ENCODE assay signal across 18 cellular contexts in the genomic region with DNA sequence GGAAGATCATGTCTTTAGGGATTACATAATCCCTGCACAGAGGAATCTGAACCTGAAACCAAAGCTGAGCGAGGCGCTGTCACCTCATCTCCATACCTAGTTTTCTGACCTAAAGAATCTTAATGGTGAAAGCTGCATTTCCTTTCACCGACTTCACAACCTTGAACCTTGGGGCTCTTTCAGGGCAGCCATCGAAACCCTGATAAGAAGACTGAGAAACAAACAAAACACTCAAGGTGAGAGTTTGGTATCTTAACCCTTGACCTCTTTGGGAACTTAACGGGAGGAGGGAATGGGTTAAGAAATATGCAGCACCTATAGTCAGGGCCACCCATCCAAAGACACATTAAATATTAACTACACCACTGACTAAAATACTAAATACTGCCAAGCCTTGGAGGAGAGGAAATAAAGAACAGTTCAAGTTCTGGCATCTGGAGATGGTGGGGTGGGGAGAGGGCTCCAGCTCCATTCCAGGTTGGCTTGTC. TPM values are rescaled to one million over a fixed set of nuclear protein-coding genes. Genes with fewer than 3 reads are reported as not detected.
DNase-seq lines count a peak whose midpoint lies in the region; ATAC-seq, FAIRE-seq and TF ChIP-seq lines count a peak whose summit lies in the region.
"Had no signal": no experiment of that assay in that cellular context is flagged by ENCODE, and none has a peak within 500 bp of the region (broad histone marks: within the 10 kb centered on the region; RNA-seq: fewer than 3 reads in every experiment).

No MANE protein-coding gene starts in this region.

- H3K79me2 ChIP-seq in hepatocyte, result peaks cover 22% of the 10 kb centered on the region

- TF ChIP-seq CTCF in VCaP (conservative IDR thresholded peaks at IDR 0.05) (no peak), hepatocyte (IDR thresholded peaks at IDR 0.05; ENCODE audit: poor library complexity) (no peak), progenitor cell of endocrine pancreas (IDR thresholded peaks at IDR 0.05; ENCODE audit: unreplicated experiment) (no peak), GM20000 (IDR thresholded peaks at IDR 0.05; ENCODE audit: extremely low read depth, missing control alignments) (no peak)

- FAIRE-seq in frontal cortex (lab: Jason Lieb, UNC), result no peak

- in situ Hi-C loops in Caki2 (cut with HindIII; ENCODE audit: low pct_unique_long_range_greater_than_20kb, low sequenced_read_pairs), result no loop called here

- H3K4me1 Mint-ChIP-seq in progenitor cell of endocrine pancreas (ENCODE audit: low read depth), result peaks cover 72% of the 10 kb centered on the region
- H3K4me1 Mint-ChIP-seq: activated CD4-positive, alpha-beta T cell treated with anti-CD3 and anti-CD28 coated beads, Interleukin-2, amount 10 ng/mL, durations not matched to agents 24 days and 14 days had no signal

- peak overlapping the region; percentile 77 for H3K4me2 ChIP-seq in hepatocyte

- 36% methylated on average over 5 of the region's 5 CpGs for WGBS in hepatocyte (ENCODE audit: low lambda C conversion rate, missing lambda C conversion rate)

- H3K9me3 Mint-ChIP-seq in progenitor cell of endocrine pancreas (ENCODE audit: low read depth), result no peaks in the 10 kb centered on the region
- H3K9me3 Mint-ChIP-seq: activated CD4-positive, alpha-beta T cell treated with anti-CD3 and anti-CD28 coated beads, Interleukin-2, amount 10 ng/mL, durations not matched to agents 24 days and 14 days; activated naive CD4-positive, alpha-beta T cell treated with anti-CD3 and anti-CD28 coated beads, Interleukin-2, amount 10 ng/mL, durations not matched to agents 7 days and 5 days; brain; CD8-positive, alpha-beta T cell; nephron progenitor cell had no signal

- H4K20me1 ChIP-seq in hepatocyte (ENCODE audit: insufficient read depth, poor library complexity, severe bottlenecking), result no peaks in the 10 kb centered on the region

- peaks cover 45% of the 10 kb centered on the region for H3K4me1 ChIP-seq in hepatocyte (ENCODE audit: insufficient read depth)

- no peak for ATAC-seq in HG03521 (IDR thresholded peaks at IDR 0.05; ENCODE audit: unreplicated experiment)
- ATAC-seq: CD8-positive, alpha-beta T cell had no signal

- peak overlapping the region; percentile 25 for H3K4me3 ChIP-seq in hepatocyte
- H3K4me3 ChIP-seq: right atrium auricular region had no signal

- H3K27me3 ChIP-seq in hepatocyte, result no peaks in the 10 kb centered on the region
- H3K27me3 ChIP-seq: right atrium auricular region had no signal

- peak overlapping the region; percentile 100 for H3K27ac ChIP-seq in VCaP
- H3K27ac ChIP-seq in hepatocyte, result peak overlapping the region; percentile 100
- H3K27ac ChIP-seq: right atrium auricular region had no signal

- peak overlapping the region; percentile 94 for H3K27ac Mint-ChIP-seq in progenitor cell of endocrine pancreas
- H3K27ac Mint-ChIP-seq: activated CD4-positive, alpha-beta T cell treated with anti-CD3 and anti-CD28 coated beads, Interleukin-2, amount 10 ng/mL, durations not matched to agents 24 days and 14 days; activated naive CD4-positive, alpha-beta T cell treated with anti-CD3 and anti-CD28 coated beads, Interleukin-2, amount 10 ng/mL, durations not matched to agents 7 days and 5 days; CD8-positive, alpha-beta T cell; nephron progenitor cell had no signal

- peaks cover 10% of the 10 kb centered on the region for H3K36me3 Mint-ChIP-seq in progenitor cell of endocrine pancreas (ENCODE audit: insufficient read depth)
- H3K36me3 Mint-ChIP-seq: activated naive CD4-positive, alpha-beta T cell treated with anti-CD3 and anti-CD28 coated beads, Interleukin-2, amount 10 ng/mL, durations not matched to agents 7 days and 5 days; brain; CD8-positive, alpha-beta T cell had no signal

- H3K27me3 Mint-ChIP-seq in progenitor cell of endocrine pancreas, result no peaks in the 10 kb centered on the region

- H3K4me3 Mint-ChIP-seq in progenitor cell of endocrine pancreas (ENCODE audit: low read depth), result peak overlapping the region; percentile 90
- H3K4me3 Mint-ChIP-seq: activated CD4-positive, alpha-beta T cell treated with anti-CD3 and anti-CD28 coated beads, Interleukin-2, amount 10 ng/mL, durations not matched to agents 24 days and 14 days; activated naive CD4-positive, alpha-beta T cell treated with anti-CD3 and anti-CD28 coated beads, Interleukin-2, amount 10 ng/mL, durations not matched to agents 7 days and 5 days; CD8-positive, alpha-beta T cell; nephron progenitor cell had no signal

- H3K36me3 ChIP-seq in hepatocyte (replicated peaks; ENCODE audit: insufficient read depth, low read depth), result no peaks in the 10 kb centered on the region
- H3K36me3 ChIP-seq: right atrium auricular region had no signal

- no peak overlapping the region for H2AFZ ChIP-seq in hepatocyte

- H3K9me3 ChIP-seq in hepatocyte (ENCODE audit: low read depth), result no peaks in the 10 kb centered on the region
- H3K9me3 ChIP-seq: right atrium auricular region had no signal

- DNase-seq in Caki2 (ENCODE audit: low read depth) (peak; percentile 52), hepatocyte (ENCODE audit: low spot score) (no peak), progenitor cell of endocrine pancreas (ENCODE audit: low spot score, unreplicated experiment) (no peak), frontal cortex (ENCODE audit: low spot score in 2 of 2) (no peak), NCI-H69 (lab: John Stamatoyannopoulos, UW) (no peak), GM20000 (ENCODE audit: low spot score) (no peak)
- DNase-seq: activated CD4-positive, alpha-beta T cell treated with anti-CD3 and anti-CD28 coated beads, Interleukin-2, amount 10 ng/mL, durations not matched to agents 24 days and 14 days; activated naive CD4-positive, alpha-beta T cell treated with anti-CD3 and anti-CD28 coated beads, Interleukin-2, amount 10 ng/mL, durations not matched to agents 7 days and 5 days; CD8-positive, alpha-beta T cell; Kasumi-1; left ventricle myocardium superior; NCI-H510A treated with DMSO at 0.1 percent for 48 hours; nephron progenitor cell had no signal

- no peaks in the 10 kb centered on the region for H3K9me2 ChIP-seq in hepatocyte (replicated peaks; ENCODE audit: insufficient read depth)

RNA-seq across cellular contexts. Expression of a gene that starts 2.0 kb away (rescaled TPM):
- 1.7 TPM in 2 replicates for total RNA-seq in Caki2 (2014; rRNA removed; shearing (Covaris generic); ENCODE audit: low replicate concordance)
- total RNA-seq in hepatocyte (16.7 and 18.3 TPM in 2 replicates), progenitor cell of endocrine pancreas (31.3 and 31.9 TPM in 2 replicates), frontal cortex (not detected)
- 15.7 and 18.7 TPM in 2 replicates for polyA plus RNA-seq in hepatocyte
- total RNA-seq: activated CD4-positive, alpha-beta T cell treated with anti-CD3 and anti-CD28 coated beads, Interleukin-2, amount 10 ng/mL, durations not matched to agents 24 days and 14 days; dermis microvascular lymphatic vessel endothelial cell had no signal

RNA-seq across cellular contexts. Expression of a gene that starts 20.4 kb away (rescaled TPM):
- 2.3 and 2.9 TPM in 2 replicates for total RNA-seq in Caki2 (2014; rRNA removed; shearing (Covaris generic); ENCODE audit: low replicate concordance)
- 25.7 and 25.8 TPM in 2 replicates for total RNA-seq in hepatocyte
- polyA plus RNA-seq in hepatocyte, result 4.5 and 5.6 TPM in 2 replicates
- 8.7 and 8.8 TPM in 2 replicates for total RNA-seq in progenitor cell of endocrine pancreas
- total RNA-seq in frontal cortex, result 20.8 TPM

RNA-seq across cellular contexts. Expression of a gene that starts 22.5 kb away (rescaled TPM):
- 1.7 and 4.0 TPM in 2 replicates for total RNA-seq in Caki2 (2014; rRNA removed; shearing (Covaris generic); ENCODE audit: low replicate concordance)
- 19.2 and 23.6 TPM in 2 replicates for total RNA-seq in hepatocyte
- 9.5 and 10.0 TPM in 2 replicates for polyA plus RNA-seq in hepatocyte
- total RNA-seq in progenitor cell of endocrine pancreas, result 9.6 and 10.6 TPM in 2 replicates
- total RNA-seq in frontal cortex, result 9.4 TPM

RNA-seq across cellular contexts. Expression of a gene that starts 58.1 kb away (rescaled TPM):
- not detected in 2 replicates for total RNA-seq in Caki2 (2014; rRNA removed; shearing (Covaris generic); ENCODE audit: low replicate concordance)
- total RNA-seq in hepatocyte (16.0 and 16.8 TPM in 2 replicates), progenitor cell of endocrine pancreas (not detected in 2 replicates), frontal cortex (not detected)
- polyA plus RNA-seq in hepatocyte, result 12.4 and 13.5 TPM in 2 replicates
- total RNA-seq: left ventricle myocardium superior, right atrium auricular region had no signal
